ENCODE assay signal across 1 cellular context in the genomic region with DNA sequence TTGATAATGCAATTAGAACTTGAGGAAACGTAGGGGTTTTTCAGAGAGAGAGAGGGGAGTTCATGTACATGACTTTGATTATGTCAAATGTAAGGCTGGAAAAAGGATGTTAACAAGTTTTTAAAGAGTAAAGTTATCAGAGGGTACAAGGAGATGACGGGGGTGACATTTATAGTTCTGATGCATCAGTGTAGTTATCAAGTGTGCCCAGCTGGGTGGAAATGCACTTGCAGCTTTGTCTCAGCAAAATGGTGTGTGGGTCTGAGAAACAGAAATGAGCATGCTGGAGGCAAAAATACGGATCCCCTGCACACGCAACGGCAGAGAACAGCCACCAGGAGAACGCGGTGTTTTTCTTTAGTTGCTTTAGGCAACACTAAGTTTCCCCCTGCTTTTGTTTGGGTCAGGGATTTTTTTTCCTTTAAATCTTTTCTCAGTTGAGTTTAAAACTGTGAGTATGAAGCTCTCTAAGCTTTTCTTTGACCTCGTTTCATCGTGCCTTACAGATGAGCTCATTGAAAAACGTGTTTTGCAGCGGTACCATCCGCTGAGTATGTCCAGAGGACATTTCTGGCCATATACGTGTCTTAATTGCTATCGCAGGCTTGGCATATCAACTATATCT.
TF ChIP-seq lines count a peak whose summit lies in the region.

No MANE protein-coding gene starts in this region.

TF ChIP-seq in HCT116, 20 proteins besides CTCF, POLR2A, EP300 and RAD21 (continued from another document):
- TF ChIP-seq, protein P1, sequence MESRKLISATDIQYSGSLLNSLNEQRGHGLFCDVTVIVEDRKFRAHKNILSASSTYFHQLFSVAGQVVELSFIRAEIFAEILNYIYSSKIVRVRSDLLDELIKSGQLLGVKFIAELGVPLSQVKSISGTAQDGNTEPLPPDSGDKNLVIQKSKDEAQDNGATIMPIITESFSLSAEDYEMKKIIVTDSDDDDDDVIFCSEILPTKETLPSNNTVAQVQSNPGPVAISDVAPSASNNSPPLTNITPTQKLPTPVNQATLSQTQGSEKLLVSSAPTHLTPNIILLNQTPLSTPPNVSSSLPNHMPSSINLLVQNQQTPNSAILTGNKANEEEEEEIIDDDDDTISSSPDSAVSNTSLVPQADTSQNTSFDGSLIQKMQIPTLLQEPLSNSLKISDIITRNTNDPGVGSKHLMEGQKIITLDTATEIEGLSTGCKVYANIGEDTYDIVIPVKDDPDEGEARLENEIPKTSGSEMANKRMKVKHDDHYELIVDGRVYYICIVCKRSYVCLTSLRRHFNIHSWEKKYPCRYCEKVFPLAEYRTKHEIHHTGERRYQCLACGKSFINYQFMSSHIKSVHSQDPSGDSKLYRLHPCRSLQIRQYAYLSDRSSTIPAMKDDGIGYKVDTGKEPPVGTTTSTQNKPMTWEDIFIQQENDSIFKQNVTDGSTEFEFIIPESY (IDR thresholded peaks at IDR 0.05; ENCODE audit: extremely low read depth, insufficient replicate concordance, low read length) = no peak
